Comparison of ENCODE assay signal across 31 cellular contexts in genomic region chr2:228629251-228629650, GRCh38.
"Had no signal": no experiment of that assay in that cellular context is flagged by ENCODE, and none has a peak within 500 bp of the region (broad histone marks: within the 10 kb centered on the region; RNA-seq: fewer than 3 reads in every experiment).

No MANE protein-coding gene starts in this region.

- DNase-seq: activated B cell treated with CpG ODN at 0.5 μM for 24 hours; activated CD4-positive, alpha-beta T cell treated with anti-CD3 and anti-CD28 coated beads for 48 hours; activated CD4-positive, alpha-beta T cell treated with anti-CD3 and anti-CD28 coated beads, Interleukin-2, amount 50 U/mL, for 1 hour; activated CD4-positive, alpha-beta T cell treated with anti-CD3 and anti-CD28 coated beads, Interleukin-2, amount 50 U/mL, for 48 hours; activated CD8-positive, alpha-beta memory T cell treated with anti-CD3 and anti-CD28 coated beads for 24 hours; activated CD8-positive, alpha-beta T cell treated with anti-CD3 and anti-CD28 coated beads for 36 hours; activated effector memory CD4-positive, alpha-beta T cell treated with Interleukin-2 at 50 U/mL for 16 hours; activated gamma-delta T cell treated with Interleukin-2 at 50 U/mL for 16 hours; activated naive CD4-positive, alpha-beta T cell treated with anti-CD3 and anti-CD28 coated beads for 36 hours; activated naive CD8-positive, alpha-beta T cell treated with anti-CD3 and anti-CD28 coated beads for 36 hours; activated naive CD8-positive, alpha-beta T cell treated with anti-CD3 and anti-CD28 coated beads, Interleukin-2, amount 50 U/mL, for 24 hours; activated T-cell treated with anti-CD3 and anti-CD28 coated beads, Interleukin-2, amount 50 U/mL, for 4 hours; central memory CD4-positive, alpha-beta T cell; cerebellar nuclear complex; cortex of kidney; dermis blood vessel endothelial cell; effector CD4-positive, alpha-beta T cell; effector memory CD8-positive, alpha-beta T cell; erythroblast; foreskin keratinocyte; gastrocnemius medialis; glutamatergic neuron; heart left ventricle; T-helper 1 cell; T-helper 17 cell; T1000; WERI-Rb-1 had no signal

- H3K27ac ChIP-seq: ascending aorta, breast epithelium, cardiac muscle cell, esophagus muscularis mucosa, foreskin keratinocyte, gastrocnemius medialis, heart left ventricle, WERI-Rb-1 had no signal

- H3K27me3 ChIP-seq: ascending aorta, breast epithelium, cardiac muscle cell, esophagus muscularis mucosa, foreskin keratinocyte, gastrocnemius medialis, heart left ventricle had no signal

- H3K4me1 ChIP-seq: ascending aorta, breast epithelium, esophagus muscularis mucosa, foreskin keratinocyte, gastrocnemius medialis, heart left ventricle had no signal

- H3K4me3 ChIP-seq: ascending aorta, breast epithelium, cardiac muscle cell, esophagus muscularis mucosa, gastrocnemius medialis, heart left ventricle had no signal

- H3K9me3 ChIP-seq: ascending aorta, breast epithelium, esophagus muscularis mucosa, gastrocnemius medialis, heart left ventricle had no signal

- H3K36me3 ChIP-seq: ascending aorta, breast epithelium, cardiac muscle cell, esophagus muscularis mucosa, gastrocnemius medialis, heart left ventricle, WERI-Rb-1 had no signal
